In genomic region chr1:3939242-3940080, GRCh38 we compare ENCODE assay signal across 13 cellular contexts.
"Had no signal": no experiment of that assay in that cellular context is flagged by ENCODE, and none has a peak within 500 bp of the region (broad histone marks: within the 10 kb centered on the region; RNA-seq: fewer than 3 reads in every experiment).

No MANE protein-coding gene starts in this region.

- H3K27ac ChIP-seq: breast epithelium, coronary artery, esophagus squamous epithelium, gastrocnemius medialis, lower lobe of right lung had no signal

- ATAC-seq: activated CD8-positive, alpha-beta T cell treated with anti-CD3 and anti-CD28 coated beads, Interleukin-2, amount 10 ng/mL, durations not matched to agents 7 days and 5 days; gastrocnemius medialis; lower lobe of right lung had no signal

- DNase-seq: activated CD4-positive, alpha-beta T cell treated with anti-CD3 and anti-CD28 coated beads for 1 hour; activated CD4-positive, alpha-beta T cell treated with anti-CD3 and anti-CD28 coated beads, Interleukin-2, amount 50 U/mL, for 1 hour; activated CD8-positive, alpha-beta T cell treated with anti-CD3 and anti-CD28 coated beads, Interleukin-2, amount 10 ng/mL, durations not matched to agents 7 days and 5 days; activated naive CD8-positive, alpha-beta T cell treated with anti-CD3 and anti-CD28 coated beads for 36 hours; esophagus squamous epithelium; gastrocnemius medialis; lower lobe of right lung; naive B cell; stimulated activated CD4-positive, alpha-beta T cell treated with anti-CD3 and anti-CD28 coated beads, Interleukin-4, amount 100 ng/mL, for 1 hour; stimulated activated naive CD4-positive, alpha-beta T cell treated with Interleukin-2 at 50 U/mL for 16 hours had no signal

- H3K36me3 ChIP-seq: breast epithelium, esophagus squamous epithelium, gastrocnemius medialis, lower lobe of right lung had no signal

- H3K9me3 ChIP-seq: gastrocnemius medialis, lower lobe of right lung had no signal

- H3K4me3 ChIP-seq: breast epithelium, coronary artery, esophagus squamous epithelium, gastrocnemius medialis, lower lobe of right lung had no signal

- H3K4me1 ChIP-seq: breast epithelium, gastrocnemius medialis, lower lobe of right lung had no signal

- FAIRE-seq: TTC549 had no signal
